In genomic region chr4:148533851-148534250, GRCh38 we compare ENCODE assay signal across 4 cellular contexts.
A peak's percentile ranks its signal among the peaks of the same experiment; 100 is the strongest.
DNase-seq lines count a peak whose midpoint lies in the region; ATAC-seq, FAIRE-seq and TF ChIP-seq lines count a peak whose summit lies in the region.
"Not testable (repeated sequence)": the region's sequence is repeated elsewhere in the genome, so short reads cannot be mapped to it uniquely, and the experiment has no call there.

No MANE protein-coding gene starts in this region.

- not testable (repeated sequence) for H3K9me1 ChIP-seq in K562 (ENCODE audit: control insufficient read depth, insufficient read depth, low read length)

- not testable (repeated sequence) for FAIRE-seq in K562 (lab: Jason Lieb, UNC)

- intact Hi-C loops in K562 (cut with micrococcal nuclease), result not testable (repeated sequence)

- H3K27me3 ChIP-seq in K562 (ENCODE audit: control insufficient read depth in 2 of 2, insufficient read depth in 2 of 2, low read length in 2 of 2), result not testable (repeated sequence)

- in situ Hi-C loops in K562 (cut with MboI), result not testable (repeated sequence)

- not testable (repeated sequence) for H3K9ac ChIP-seq in K562 (ENCODE audit: insufficient read depth in 1 of 2, low read depth in 2 of 2, low read length in 2 of 2)

- H4K20me1 ChIP-seq in K562 (replicated peaks; ENCODE audit: control insufficient read depth, insufficient read depth, low read length), result not testable (repeated sequence)

- not testable (repeated sequence) for H3K4me1 ChIP-seq in HEK293 (ENCODE audit: control insufficient read depth, insufficient read depth, low read length); K562 (replicated peaks in 1 of 2; ENCODE audit: control insufficient read depth in 2 of 2, insufficient read depth in 2 of 2, low read length in 2 of 2)

- H3K79me2 ChIP-seq in K562 (ENCODE audit: control insufficient read depth, insufficient read depth, low read length), result not testable (repeated sequence)

- not testable (repeated sequence) for TF ChIP-seq EP300 in K562 (IDR thresholded peaks at IDR 0.05; ENCODE audit: low read length)

- not testable (repeated sequence) for H3K27ac ChIP-seq in HEK293 (ENCODE audit: extremely low read depth, low read depth, low read length); K562 (ENCODE audit: extremely low read depth, low read depth, low read length)

- 0% methylated on average over 1 of the region's 1 CpG for WGBS in K562 (ENCODE audit: insufficient coverage, low coverage, missing lambda C conversion rate)

- H3K4me3 ChIP-seq in HEK293 (ENCODE audit: low read depth, low read length); K562: not testable (repeated sequence)

- ATAC-seq in K562, result not testable (repeated sequence)

- POLR2A ChIA-PET in HEK293 (lab: Yijun Ruan, JAX); K562 (lab: Yijun Ruan, JAX): not testable (repeated sequence)

- H3K9me3 ChIP-seq in HEK293 (ENCODE audit: control insufficient read depth, insufficient read depth, low read depth, low read length); K562 (replicated peaks; ENCODE audit: control insufficient read depth, insufficient read depth, low read depth, low read length): not testable (repeated sequence)

- not testable (repeated sequence) for H3K36me3 ChIP-seq in HEK293 (ENCODE audit: control insufficient read depth in 2 of 2, insufficient read depth in 1 of 2, low read length in 2 of 2); K562 (ENCODE audit: control insufficient read depth, insufficient read depth, low read length)

- H2AFZ ChIP-seq in K562 (ENCODE audit: low read depth, low read length), result not testable (repeated sequence)

- not testable (repeated sequence) for TF ChIP-seq RAD21 in K562 (CRISPR knock-in tag; conservative IDR thresholded peaks at IDR 0.05 in 1 of 2, IDR thresholded peaks at IDR 0.05 in 1 of 2)

- CTCF ChIA-PET in HEK293 (lab: Yijun Ruan, JAX); K562 (lab: Yijun Ruan, JAX; ENCODE audit: low intra/inter-chr PET ratio): not testable (repeated sequence)

- not testable (repeated sequence) for H3K4me2 ChIP-seq in K562 (ENCODE audit: insufficient read depth, low read length)

- not testable (repeated sequence) for TF ChIP-seq POLR2A in K562 (conservative IDR thresholded peaks at IDR 0.05)

- BruUV-seq in K562 (replicated peaks; lab: Mats Ljungman, UMichigan), result not testable (repeated sequence)

- DNase-seq in amniotic epithelial cell (ENCODE audit: low read depth), result peak; percentile 6
- not testable (repeated sequence) for DNase-seq in K562 (ENCODE audit: extremely low read depth in 1 of 4, low spot score in 3 of 4)
- DNase-seq in dermis blood vessel endothelial cell, result peak; percentile 7

- TF ChIP-seq CTCF in HEK293 (tag by site-specific recombination; IDR thresholded peaks at IDR 0.05); K562 (IDR thresholded peaks at IDR 0.05 in 2 of 3, conservative IDR thresholded peaks at IDR 0.05 in 1 of 3; ENCODE audit: insufficient read depth in 2 of 3, low read depth in 1 of 3, low read length in 3 of 3): not testable (repeated sequence)

TF ChIP-seq in HEK293, 187 proteins besides CTCF, POLR2A, EP300 and RAD21:
- TF ChIP-seq ZNF529 (tag by site-specific recombination; IDR thresholded peaks at IDR 0.05; ENCODE audit: insufficient replicate concordance) (peak; percentile 90), SETDB1 (IDR thresholded peaks at IDR 0.05; ENCODE audit: insufficient read length, low read length) (peak; percentile 93)

TF ChIP-seq in K562, 482 proteins besides CTCF, POLR2A, EP300 and RAD21:
- 0 out of 2 replicates have a peak, but pooled peaks have one; percentile 17 for TF ChIP-seq ZNF507 (tag; conservative IDR thresholded peaks at IDR 0.05)
